ENCODE assay signal across 8 cellular contexts in the genomic region with DNA sequence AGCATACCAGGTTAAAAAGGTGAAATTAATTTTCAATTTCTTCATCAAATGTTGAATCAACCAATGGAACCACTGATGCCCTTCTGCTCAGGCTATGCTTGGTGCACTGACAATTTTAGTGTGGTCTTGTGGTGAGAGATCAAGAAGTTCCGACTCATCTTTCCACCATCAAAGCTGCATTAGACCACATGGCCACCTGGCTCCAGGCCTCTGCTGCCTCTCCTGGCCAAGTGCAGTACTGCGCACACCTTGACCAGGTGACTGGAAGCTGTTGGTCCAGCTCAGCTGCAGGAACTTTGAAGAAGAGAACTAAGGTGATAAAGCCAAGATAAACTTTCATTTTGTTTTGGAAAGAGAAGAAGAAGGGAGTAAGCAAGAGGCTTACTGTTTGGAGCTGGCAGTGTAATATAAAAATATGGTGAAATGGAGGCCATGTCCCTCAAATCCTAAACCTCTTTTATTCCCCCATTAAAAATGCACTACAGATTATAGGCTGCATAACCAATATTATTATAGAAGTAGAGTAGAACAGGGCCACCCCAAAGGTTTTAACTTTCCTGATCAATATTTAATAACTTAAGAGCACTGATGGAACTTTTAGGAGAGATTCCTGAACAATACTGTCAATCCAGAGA.
DNase-seq lines count a peak whose midpoint lies in the region; ATAC-seq and TF ChIP-seq lines count a peak whose summit lies in the region.

No MANE protein-coding gene starts in this region.

- intact Hi-C loops in left ventricle myocardium inferior (cut with micrococcal nuclease) (no loop called here), Right ventricle myocardium inferior (cut with DNase I) (no loop called here), mucosa of descending colon (cut with DNase I, micrococcal nuclease) (no loop called here)

- H3K4me3 ChIP-seq in left ventricle myocardium inferior, result no peak overlapping the region
- no peak overlapping the region for H3K4me3 ChIP-seq in HAP-1
- no peak overlapping the region for H3K4me3 ChIP-seq in LNCaP clone FGC (ENCODE audit: low read depth, low read length)
- no peak overlapping the region for H3K4me3 ChIP-seq in mucosa of descending colon

- no peaks in the 10 kb centered on the region for H3K9me3 ChIP-seq in left ventricle myocardium inferior (replicated peaks)
- no peaks in the 10 kb centered on the region for H3K9me3 ChIP-seq in HAP-1
- no peaks in the 10 kb centered on the region for H3K9me3 ChIP-seq in mucosa of descending colon

- in situ Hi-C loops in HAP-1 (cut with MboI; ENCODE audit: low sequenced_read_pairs), result no loop called here

- H3K36me3 ChIP-seq in left ventricle myocardium inferior (no peaks in the 10 kb centered on the region), HAP-1 (replicated peaks) (no peaks in the 10 kb centered on the region), mucosa of descending colon (ENCODE audit: low read depth) (no peaks in the 10 kb centered on the region)

- no peak overlapping the region for H3K27ac ChIP-seq in left ventricle myocardium inferior (replicated peaks)

- H3K4me1 ChIP-seq in left ventricle myocardium inferior (no peaks in the 10 kb centered on the region), HAP-1 (no peaks in the 10 kb centered on the region), mucosa of descending colon (ENCODE audit: low read depth) (no peaks in the 10 kb centered on the region)

- no peaks in the 10 kb centered on the region for H3K27me3 ChIP-seq in left ventricle myocardium inferior (ENCODE audit: low read depth)
- no peaks in the 10 kb centered on the region for H3K27me3 ChIP-seq in HAP-1 (ENCODE audit: low read depth)

- ATAC-seq in Right ventricle myocardium inferior (no peak), mucosa of descending colon (peak; percentile 71)

- no peak for DNase-seq in left ventricle myocardium inferior
- DNase-seq in Right ventricle myocardium inferior (ENCODE audit: missing footprints), result no peak
- peak; percentile 7 to 74 for DNase-seq in HAP-1 (ENCODE audit: low spot score in 2 of 2)
- peak; percentile 1 for DNase-seq in LNCaP clone FGC (ENCODE audit: low read depth)
- DNase-seq in activated naive CD4-positive, alpha-beta T cell treated with anti-CD3 and anti-CD28 coated beads, Interleukin-2, amount 50 U/mL, for 16 hours, result peak; percentile 26
- peak in 2 of 3 donors; percentile 61 for DNase-seq in mucosa of descending colon
- DNase-seq in NCI-H2107 (lab: John Stamatoyannopoulos, UW), result no peak
- DNase-seq in central memory CD4-positive, alpha-beta T cell, result no peak

- TF ChIP-seq CTCF in left ventricle myocardium inferior (IDR thresholded peaks at IDR 0.05; ENCODE audit: borderline replicate concordance) (peak; percentile 53), LNCaP clone FGC (IDR thresholded peaks at IDR 0.05; ENCODE audit: control insufficient read depth, extremely low read depth, insufficient read depth) (peak; percentile 72), mucosa of descending colon (IDR thresholded peaks at IDR 0.05) (peak; percentile 63)

Comparison
In these comparisons a context has a peak if more than half of its experiments do, and no peak if none do; other contexts are left out.
1. DNase-seq: peak in HAP-1 (2 of 2), LNCaP clone FGC (single experiment), activated naive CD4-positive, alpha-beta T cell treated with anti-CD3 and anti-CD28 coated beads, Interleukin-2, amount 50 U/mL, for 16 hours (single experiment) and mucosa of descending colon (2 of 3); none in left ventricle myocardium inferior (single experiment), Right ventricle myocardium inferior (single experiment), NCI-H2107 (single experiment) and central memory CD4-positive, alpha-beta T cell (single experiment).
2. Peak in every context shown above with its lines, with median percentiles within 50 percentile points of each other: CTCF ChIP-seq.